ENCODE assay signal across 12 cellular contexts in genomic region chr14:54173782-54174181, GRCh38.
DNase-seq lines count a peak whose midpoint lies in the region; ATAC-seq and TF ChIP-seq lines count a peak whose summit lies in the region.
"Had no signal": no experiment of that assay in that cellular context is flagged by ENCODE, and none has a peak within 500 bp of the region (broad histone marks: within the 10 kb centered on the region; RNA-seq: fewer than 3 reads in every experiment).

No MANE protein-coding gene starts in this region.

- H3K4me1 ChIP-seq in colonic mucosa = no peaks in the 10 kb centered on the region
- H3K4me1 ChIP-seq in left lung = peaks cover 0 to 3% of the 10 kb centered on the region in 2 donors
- H3K4me1 ChIP-seq: A549 had no signal

- H3K27me3 ChIP-seq in colonic mucosa (no peaks in the 10 kb centered on the region), left lung (peaks cover 0 to 5% of the 10 kb centered on the region in 2 donors)
- H3K27me3 ChIP-seq: SJCRH30 had no signal

- no peak for TF ChIP-seq CTCF in colonic mucosa (IDR thresholded peaks at IDR 0.05)
- TF ChIP-seq CTCF in left lung (IDR thresholded peaks at IDR 0.05) = no peak

- H3K4me3 ChIP-seq in colonic mucosa = no peak overlapping the region
- H3K4me3 ChIP-seq in left lung = no peak overlapping the region
- H3K4me3 ChIP-seq: A549, SJCRH30 had no signal

- peak overlapping the region; percentile 1 for H3K27ac ChIP-seq in colonic mucosa
- H3K27ac ChIP-seq in left lung = no peak overlapping the region
- H3K27ac ChIP-seq: SJCRH30 had no signal

- intact Hi-C loops in Right ventricle myocardium inferior (cut with DNase I) = loop anchor here (2.0 to 10.0 kb wide), 4 partner anchors 171 to 739 kb away; partner anchors contain the start of gene BMP4
- intact Hi-C loops in cardiac septum (cut with DNase I) = loop anchor here (5.0 kb wide), 2 partner anchors 221 to 631 kb away; no protein-coding TSS in a partner anchor
- intact Hi-C loops in colonic mucosa (cut with DNase I) = loop anchor here (5.0 kb wide), 1 partner anchor 636 kb away; no protein-coding TSS in a partner anchor
- intact Hi-C loops in left lung (cut with DNase I) = loop anchor here in 1 of 2 donors (10.0 kb wide), 1 partner anchor 629 kb away; no protein-coding TSS in a partner anchor

- H3K36me3 ChIP-seq in colonic mucosa (no peaks in the 10 kb centered on the region), left lung (no peaks in the 10 kb centered on the region)
- H3K36me3 ChIP-seq: SJCRH30 had no signal

- DNase-seq in Right ventricle myocardium inferior (ENCODE audit: missing footprints) = no peak
- no peak for DNase-seq in cardiac septum (ENCODE audit: low spot score)
- no peak for DNase-seq in colonic mucosa
- DNase-seq in left lung = no peak
- no peak for DNase-seq in T-helper 9 cell
- DNase-seq in activated effector memory CD4-positive, alpha-beta T cell treated with anti-CD3 and anti-CD28 coated beads, Interleukin-2, amount 50 U/mL, for 16 hours = no peak
- no peak for DNase-seq in RKO (ENCODE audit: low spot score)
- DNase-seq: endodermal cell, trophoblast cell had no signal

- no peak overlapping the region for H3K9ac ChIP-seq in colonic mucosa (ENCODE audit: low read depth in 2 of 2, low read length in 2 of 2)

- peak; percentile 70 for ATAC-seq in Right ventricle myocardium inferior
- ATAC-seq in left lung = peak; percentile 15
- ATAC-seq in HG03521 (IDR thresholded peaks at IDR 0.05; ENCODE audit: unreplicated experiment) = no peak
- ATAC-seq: A549 had no signal

- H3K9me3 ChIP-seq in colonic mucosa = no peaks in the 10 kb centered on the region
- H3K9me3 ChIP-seq in left lung = no peaks in the 10 kb centered on the region
- H3K9me3 ChIP-seq: A549, SJCRH30 had no signal
